In the genomic region with DNA sequence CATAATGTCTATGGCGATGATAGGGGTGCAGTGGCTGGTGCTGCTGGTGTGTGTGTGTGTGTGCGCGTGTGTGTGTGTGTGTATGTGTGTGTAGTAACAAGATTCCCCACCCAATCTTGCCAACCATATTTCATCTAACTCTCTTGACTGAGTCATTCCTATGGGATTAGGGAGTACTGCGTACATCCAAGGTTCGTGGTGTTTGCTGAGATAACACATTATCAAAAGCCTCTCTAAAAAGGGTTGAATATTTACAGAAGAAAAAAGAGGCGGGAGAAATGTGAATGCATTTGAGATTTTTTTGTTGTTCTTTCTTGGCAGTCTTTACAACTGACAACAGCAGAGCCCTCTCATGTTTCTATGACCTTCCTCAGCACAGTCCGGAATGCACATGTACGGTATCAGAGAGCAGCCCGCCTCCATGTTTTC, we compare ENCODE assay signal across 1 cellular context.
TF ChIP-seq lines count a peak whose summit lies in the region.

No MANE protein-coding gene starts in this region.

TF ChIP-seq in HepG2, 621 proteins besides CTCF, POLR2A, EP300 and RAD21 (continued from another document):
- no peak for TF ChIP-seq ZNF253 (CRISPR knock-in tag; IDR thresholded peaks at IDR 0.05; ENCODE audit: borderline replicate concordance)
- no peak for TF ChIP-seq SIN3A (IDR thresholded peaks at IDR 0.05; ENCODE audit: borderline replicate concordance, low read depth, low read length)
- TF ChIP-seq CREM (IDR thresholded peaks at IDR 0.05) = peak; percentile 27; the same call in 1 of the 2 replicates
- TF ChIP-seq CREM (CRISPR knock-in tag; IDR thresholded peaks at IDR 0.05) = no peak
- TF ChIP-seq TBX3 (IDR thresholded peaks at IDR 0.05; ENCODE audit: borderline replicate concordance) = no peak
- TF ChIP-seq, protein P1, sequence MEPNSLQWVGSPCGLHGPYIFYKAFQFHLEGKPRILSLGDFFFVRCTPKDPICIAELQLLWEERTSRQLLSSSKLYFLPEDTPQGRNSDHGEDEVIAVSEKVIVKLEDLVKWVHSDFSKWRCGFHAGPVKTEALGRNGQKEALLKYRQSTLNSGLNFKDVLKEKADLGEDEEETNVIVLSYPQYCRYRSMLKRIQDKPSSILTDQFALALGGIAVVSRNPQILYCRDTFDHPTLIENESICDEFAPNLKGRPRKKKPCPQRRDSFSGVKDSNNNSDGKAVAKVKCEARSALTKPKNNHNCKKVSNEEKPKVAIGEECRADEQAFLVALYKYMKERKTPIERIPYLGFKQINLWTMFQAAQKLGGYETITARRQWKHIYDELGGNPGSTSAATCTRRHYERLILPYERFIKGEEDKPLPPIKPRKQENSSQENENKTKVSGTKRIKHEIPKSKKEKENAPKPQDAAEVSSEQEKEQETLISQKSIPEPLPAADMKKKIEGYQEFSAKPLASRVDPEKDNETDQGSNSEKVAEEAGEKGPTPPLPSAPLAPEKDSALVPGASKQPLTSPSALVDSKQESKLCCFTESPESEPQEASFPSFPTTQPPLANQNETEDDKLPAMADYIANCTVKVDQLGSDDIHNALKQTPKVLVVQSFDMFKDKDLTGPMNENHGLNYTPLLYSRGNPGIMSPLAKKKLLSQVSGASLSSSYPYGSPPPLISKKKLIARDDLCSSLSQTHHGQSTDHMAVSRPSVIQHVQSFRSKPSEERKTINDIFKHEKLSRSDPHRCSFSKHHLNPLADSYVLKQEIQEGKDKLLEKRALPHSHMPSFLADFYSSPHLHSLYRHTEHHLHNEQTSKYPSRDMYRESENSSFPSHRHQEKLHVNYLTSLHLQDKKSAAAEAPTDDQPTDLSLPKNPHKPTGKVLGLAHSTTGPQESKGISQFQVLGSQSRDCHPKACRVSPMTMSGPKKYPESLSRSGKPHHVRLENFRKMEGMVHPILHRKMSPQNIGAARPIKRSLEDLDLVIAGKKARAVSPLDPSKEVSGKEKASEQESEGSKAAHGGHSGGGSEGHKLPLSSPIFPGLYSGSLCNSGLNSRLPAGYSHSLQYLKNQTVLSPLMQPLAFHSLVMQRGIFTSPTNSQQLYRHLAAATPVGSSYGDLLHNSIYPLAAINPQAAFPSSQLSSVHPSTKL (CRISPR knock-in tag; IDR thresholded peaks at IDR 0.05) = 0 out of 2 replicates have a peak, but pooled peaks have one; percentile 33
